ENCODE assay signal across 8 cellular contexts in the genomic region with DNA sequence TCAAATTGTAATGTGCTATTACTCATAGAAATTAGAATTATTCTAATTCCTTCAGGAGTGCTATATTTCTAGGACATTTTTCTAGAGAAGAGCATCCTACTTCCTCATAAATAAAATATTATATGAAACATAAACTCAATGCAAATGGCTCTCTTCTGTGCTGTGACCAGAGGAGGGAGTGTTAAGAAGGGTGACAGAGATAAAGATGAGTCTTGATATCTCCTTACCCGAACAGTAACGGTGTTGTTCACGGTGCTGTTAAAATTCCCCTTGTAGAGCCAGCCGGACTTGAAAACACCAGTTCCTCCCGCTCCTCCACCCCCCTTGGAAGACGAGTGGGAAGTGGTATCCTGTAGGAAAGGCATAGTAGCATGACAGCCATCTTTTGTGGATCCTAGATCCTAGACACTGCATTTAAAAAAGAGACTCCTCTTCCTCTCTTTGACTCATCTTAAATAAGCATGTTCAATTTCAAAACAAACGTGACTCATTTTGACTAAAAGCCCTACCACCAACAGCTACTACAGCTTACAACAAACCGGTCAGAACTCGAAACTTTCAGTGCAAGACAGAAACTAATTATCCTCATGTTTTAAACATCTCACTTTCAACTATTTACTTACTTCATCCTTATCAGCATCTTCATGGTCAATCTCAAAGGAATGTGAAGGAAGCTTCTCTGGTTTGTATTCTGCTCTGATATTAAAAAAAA.
DNase-seq lines count a peak whose midpoint lies in the region; ATAC-seq, FAIRE-seq and TF ChIP-seq lines count a peak whose summit lies in the region.

No MANE protein-coding gene starts in this region.

- H3K27ac ChIP-seq in breast epithelium: no peak overlapping the region

- no peak for FAIRE-seq in urothelium cell line (lab: Jason Lieb, UNC)

- no peaks in the 10 kb centered on the region for H3K27me3 Mint-ChIP-seq in MCF 10A (ENCODE audit: insufficient read depth, unreplicated experiment)
- no peaks in the 10 kb centered on the region for H3K27me3 Mint-ChIP-seq in activated T-helper 17 cell treated with anti-CD3 and anti-CD28 coated beads, Interleukin-2, amount 50 U/mL, for 72 hours

- no peaks in the 10 kb centered on the region for H3K36me3 ChIP-seq in breast epithelium

- POLR2A ChIA-PET in MCF 10A (lab: Yijun Ruan, JAX): interaction anchor here (0.7 to 5.9 kb wide), 13 partner anchors 10 to 113 kb away, joined by 3 to 67 read pairs (median 4); no protein-coding TSS in a partner anchor

- BruUV-seq in MCF 10A (replicated peaks; lab: Mats Ljungman, UMichigan): no TSS peak

- H3K9me3 Mint-ChIP-seq in MCF 10A (ENCODE audit: unreplicated experiment): no peaks in the 10 kb centered on the region
- H3K9me3 Mint-ChIP-seq in activated T-helper 17 cell treated with anti-CD3 and anti-CD28 coated beads, Interleukin-2, amount 50 U/mL, for 72 hours: no peaks in the 10 kb centered on the region

- H3K36me3 Mint-ChIP-seq in MCF 10A (ENCODE audit: insufficient read depth, unreplicated experiment): no peaks in the 10 kb centered on the region
- H3K36me3 Mint-ChIP-seq in activated T-helper 17 cell treated with anti-CD3 and anti-CD28 coated beads, Interleukin-2, amount 50 U/mL, for 72 hours (ENCODE audit: low read depth): peaks cover 100% of the 10 kb centered on the region

- H3K4me1 ChIP-seq in breast epithelium: no peaks in the 10 kb centered on the region

- H3K4me1 Mint-ChIP-seq in MCF 10A (ENCODE audit: insufficient read depth, unreplicated experiment): peaks cover 48% of the 10 kb centered on the region
- H3K4me1 Mint-ChIP-seq in activated T-helper 17 cell treated with anti-CD3 and anti-CD28 coated beads, Interleukin-2, amount 50 U/mL, for 72 hours: peaks cover 60% of the 10 kb centered on the region

- TF ChIP-seq POLR2A in breast epithelium (IDR thresholded peaks at IDR 0.05): no peak

- peak overlapping the region; percentile 84 for H3K27ac Mint-ChIP-seq in MCF 10A (ENCODE audit: low read depth, unreplicated experiment)
- peak overlapping the region; percentile 81 for H3K27ac Mint-ChIP-seq in activated T-helper 17 cell treated with anti-CD3 and anti-CD28 coated beads, Interleukin-2, amount 50 U/mL, for 72 hours

- DNase-seq in MCF 10A (ENCODE audit: unreplicated experiment): peak; percentile 86
- DNase-seq in breast epithelium (ENCODE audit: low spot score in 2 of 2): no peak
- peak; percentile 61 for DNase-seq in skeletal muscle cell (ENCODE audit: low read depth)
- DNase-seq in urothelium cell line (ENCODE audit: low spot score): no peak
- no peak for DNase-seq in left lobe of liver (ENCODE audit: low spot score)

- no peak overlapping the region for H3K4me3 ChIP-seq in breast epithelium
- H3K4me3 ChIP-seq in skeletal muscle cell (ENCODE audit: low read depth, low read length): no peak overlapping the region

- CTCF ChIA-PET in MCF 10A (lab: Yijun Ruan, JAX): interaction anchor here (0.8 to 1.7 kb wide), 4 partner anchors 15 to 116 kb away, joined by 4 to 5 read pairs (median 4); no protein-coding TSS in a partner anchor

- H3K4me3 Mint-ChIP-seq in MCF 10A (ENCODE audit: unreplicated experiment): peak overlapping the region; percentile 26
- H3K4me3 Mint-ChIP-seq in activated T-helper 17 cell treated with anti-CD3 and anti-CD28 coated beads, Interleukin-2, amount 50 U/mL, for 72 hours: peak overlapping the region; percentile 60

- TF ChIP-seq CTCF in MCF 10A (IDR thresholded peaks at IDR 0.05; ENCODE audit: unreplicated experiment) (no peak), breast epithelium (IDR thresholded peaks at IDR 0.05) (no peak)

- ATAC-seq in HG03139 (IDR thresholded peaks at IDR 0.05; ENCODE audit: unreplicated experiment) (peak; percentile 55), left lobe of liver (no peak), GM21737 (IDR thresholded peaks at IDR 0.05; ENCODE audit: unreplicated experiment) (no peak)
- peak; percentile 85 for ATAC-seq in activated T-helper 17 cell treated with anti-CD3 and anti-CD28 coated beads, Interleukin-2, amount 50 U/mL, for 72 hours (replicated peaks)

- H3K27me3 ChIP-seq in breast epithelium: no peaks in the 10 kb centered on the region

- intact Hi-C loops in MCF 10A (cut with micrococcal nuclease) (loop anchor here (2.0 kb wide), 1 partner anchor 117 kb away; no protein-coding TSS in a partner anchor), breast epithelium (cut with DNase I; ENCODE audit: low total_unique reads) (no loop called here)

- no peaks in the 10 kb centered on the region for H3K9me3 ChIP-seq in breast epithelium

Comparison
In these comparisons a context has a peak if more than half of its experiments do, and no peak if none do; other contexts are left out.
1. DNase-seq: peak in MCF 10A (single experiment) and skeletal muscle cell (single experiment); none in breast epithelium (0 of 2), urothelium cell line (single experiment) and left lobe of liver (single experiment).
2. ATAC-seq: peak in HG03139 (single experiment) and activated T-helper 17 cell treated with anti-CD3 and anti-CD28 coated beads, Interleukin-2, amount 50 U/mL, for 72 hours (single experiment); none in left lobe of liver (single experiment) and GM21737 (single experiment).